Comparison of ENCODE assay signal across 12 cellular contexts in the genomic region with DNA sequence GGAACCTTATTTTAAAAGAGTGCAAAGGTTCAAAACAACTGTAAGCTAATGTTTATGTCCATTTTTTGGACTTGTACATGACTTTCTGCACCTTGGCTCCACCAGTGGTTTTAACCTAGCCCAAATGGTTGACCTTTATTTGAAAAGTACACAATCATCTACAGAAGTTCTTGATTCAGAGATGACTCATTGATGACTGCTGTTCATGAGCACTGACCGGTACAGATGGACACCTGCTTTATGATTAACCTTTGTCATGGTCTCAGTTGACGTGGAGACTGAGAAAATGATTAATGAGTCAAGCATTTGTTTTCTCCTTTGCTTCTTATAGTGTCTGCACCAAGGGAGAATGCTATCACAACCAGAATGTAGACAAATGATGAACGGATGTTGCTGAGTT. TPM values are rescaled to one million over a fixed set of nuclear protein-coding genes. Genes with fewer than 3 reads are reported as not detected.
DNase-seq lines count a peak whose midpoint lies in the region; ATAC-seq, FAIRE-seq and TF ChIP-seq lines count a peak whose summit lies in the region.
"Had no signal": no experiment of that assay in that cellular context is flagged by ENCODE, and none has a peak within 500 bp of the region (broad histone marks: within the 10 kb centered on the region; RNA-seq: fewer than 3 reads in every experiment).

No MANE protein-coding gene starts in this region.

- H3K4me1 ChIP-seq in GM12878 (ENCODE audit: control insufficient read depth, insufficient read depth, low read length) (no peaks in the 10 kb centered on the region), OCI-LY7 (ENCODE audit: insufficient read depth, low read length, poor library complexity, severe bottlenecking) (no peaks in the 10 kb centered on the region)
- H3K4me1 ChIP-seq: BLaER1 treated with 17β-estradiol and CSF1 and Interleukin-3, amounts not matched to agents 10 nM and 100 nM had no signal

- no peak overlapping the region for H3K4me3 ChIP-seq in GM12878
- no peak overlapping the region for H3K4me3 ChIP-seq in OCI-LY7 (ENCODE audit: low read depth, low read length, poor library complexity, severe bottlenecking)
- H3K4me3 ChIP-seq: BLaER1 treated with 17β-estradiol and CSF1 and Interleukin-3, amounts not matched to agents 10 nM and 100 nM had no signal

- H3K27ac ChIP-seq in GM12878 (ENCODE audit: control insufficient read depth, insufficient read depth) (no peak overlapping the region), OCI-LY7 (ENCODE audit: low read depth, low read length, poor library complexity, severe bottlenecking) (no peak overlapping the region)
- H3K27ac ChIP-seq: BLaER1 treated with 17β-estradiol and CSF1 and Interleukin-3, amounts not matched to agents 10 nM and 100 nM had no signal

- peak; percentile 94 for ATAC-seq in HG03175 (IDR thresholded peaks at IDR 0.05; ENCODE audit: unreplicated experiment)
- ATAC-seq in GM12878: peak; percentile 89
- ATAC-seq: natural killer cell had no signal

- SMC1A ChIA-PET in GM12878 (lab: Charles Lee; ENCODE audit: uncharacterized antibody, unreplicated experiment): no interaction called here

- in situ Hi-C loops in GM12878 (cut with MboI): no loop called here

- CTCF ChIA-PET in GM12878 (lab: Yijun Ruan, JAX): no interaction called here
- CTCF ChIA-PET in OCI-LY7 (lab: Charles Lee; ENCODE audit: unreplicated experiment): no interaction called here

- H3K36me3 ChIP-seq in GM12878 (ENCODE audit: control insufficient read depth in 2 of 2, insufficient read depth in 2 of 2, low read length in 1 of 2) (no peaks in the 10 kb centered on the region), OCI-LY7 (ENCODE audit: insufficient read depth, low read length) (no peaks in the 10 kb centered on the region)
- H3K36me3 ChIP-seq: BLaER1 treated with 17β-estradiol and CSF1 and Interleukin-3, amounts not matched to agents 10 nM and 100 nM had no signal

- no peak for TF ChIP-seq POLR2A in GM12878 (IDR thresholded peaks at IDR 0.05; ENCODE audit: low read depth, low read length)

- H2AFZ ChIP-seq in GM12878 (ENCODE audit: control insufficient read depth, low read depth, low read length) (no peak overlapping the region), OCI-LY7 (ENCODE audit: low read length) (no peak overlapping the region)

- no peak overlapping the region for H3K9ac ChIP-seq in GM12878 (ENCODE audit: control insufficient read depth, insufficient read depth, low read length)
- H3K9ac ChIP-seq: BLaER1 treated with 17β-estradiol and CSF1 and Interleukin-3, amounts not matched to agents 10 nM and 100 nM had no signal

- FAIRE-seq in GM12878 (lab: Jason Lieb, UNC): no peak

- BruUV-seq in GM12878 (replicated peaks; lab: Mats Ljungman, UMichigan) (no TSS peak), OCI-LY7 (replicated peaks; lab: Mats Ljungman, UMichigan) (no TSS peak)

- TF ChIP-seq CTCF in GM20000 (IDR thresholded peaks at IDR 0.05; ENCODE audit: extremely low read depth, missing control alignments): no peak
- TF ChIP-seq CTCF in GM12878 (IDR thresholded peaks at IDR 0.05 in 2 of 3, conservative IDR thresholded peaks at IDR 0.05 in 1 of 3; ENCODE audit: control insufficient read depth in 2 of 3, extremely low read depth in 1 of 3, insufficient read depth in 1 of 3, low read depth in 3 of 3, low read length in 3 of 3): no peak
- TF ChIP-seq CTCF in OCI-LY7 (conservative IDR thresholded peaks at IDR 0.05; ENCODE audit: low read length): no peak

- intact Hi-C loops in GM12878 (cut with micrococcal nuclease; ENCODE audit: unreplicated experiment): no loop called here
- intact Hi-C loops in OCI-LY7 (cut with micrococcal nuclease; ENCODE audit: unreplicated experiment): no loop called here

- H3K9me2 ChIP-seq in OCI-LY7 (ENCODE audit: insufficient read depth, low read length): no peaks in the 10 kb centered on the region

- no peak overlapping the region for H3K4me2 ChIP-seq in GM12878 (ENCODE audit: control insufficient read depth, insufficient read depth)
- H3K4me2 ChIP-seq in OCI-LY7 (ENCODE audit: low read length): no peak overlapping the region
- H3K4me2 ChIP-seq: BLaER1 treated with 17β-estradiol and CSF1 and Interleukin-3, amounts not matched to agents 10 nM and 100 nM had no signal

- 30% methylated on average over 3 of the region's 3 CpGs for WGBS in GM12878 (ENCODE audit: insufficient coverage, insufficient replicate concordance, low lambda C conversion rate, missing lambda C conversion rate)

- POLR2A ChIA-PET in GM12878 (lab: Charles Lee) (no interaction called here), OCI-LY7 (lab: Charles Lee) (interaction anchor here (0.6 kb wide), 1 partner anchor 17 kb away, joined by 4 read pairs; no protein-coding TSS in a partner anchor)

- RAD21 ChIA-PET in GM12878 (lab: Charles Lee; ENCODE audit: unreplicated experiment): no interaction called here

- H3K9me3 ChIP-seq in GM12878 (replicated peaks; ENCODE audit: control insufficient read depth, insufficient read depth, low read length): no peaks in the 10 kb centered on the region
- H3K9me3 ChIP-seq in OCI-LY7 (ENCODE audit: low read length): no peaks in the 10 kb centered on the region
- H3K9me3 ChIP-seq: BLaER1 treated with 17β-estradiol and CSF1 and Interleukin-3, amounts not matched to agents 10 nM and 100 nM had no signal

- TF ChIP-seq RAD21 in GM12878 (IDR thresholded peaks at IDR 0.05; ENCODE audit: insufficient read depth, low read depth, low read length): no peak

- no peak for TF ChIP-seq EP300 in GM12878 (IDR thresholded peaks at IDR 0.05; ENCODE audit: borderline replicate concordance in 1 of 2, control insufficient read depth in 1 of 2, low read depth in 2 of 2, low read length in 2 of 2)

- H4K20me1 ChIP-seq in GM12878 (ENCODE audit: control insufficient read depth, insufficient read depth): no peaks in the 10 kb centered on the region
- H4K20me1 ChIP-seq in OCI-LY7 (ENCODE audit: insufficient read depth, low read length): no peaks in the 10 kb centered on the region
- H4K20me1 ChIP-seq: BLaER1 treated with 17β-estradiol and CSF1 and Interleukin-3, amounts not matched to agents 10 nM and 100 nM had no signal

- H3K27me3 ChIP-seq in GM12878 (replicated peaks in 1 of 2; ENCODE audit: control insufficient read depth in 2 of 2, insufficient read depth in 2 of 2, low read length in 1 of 2): no peaks in the 10 kb centered on the region
- H3K27me3 ChIP-seq: BLaER1 treated with 17β-estradiol and CSF1 and Interleukin-3, amounts not matched to agents 10 nM and 100 nM had no signal

- DNase-seq in DMS53 treated with DMSO at 0.1 percent for 48 hours (lab: John Stamatoyannopoulos, UW; ENCODE audit: unreplicated experiment) (peak; percentile 98), GM20000 (ENCODE audit: low spot score) (peak; percentile 9), GM12878 (ENCODE audit: low read depth, low spot score) (peak; percentile 17), OCI-LY7 (ENCODE audit: low spot score) (no peak), DMS 273 (lab: John Stamatoyannopoulos, UW; ENCODE audit: unreplicated experiment) (no peak), medulla oblongata (ENCODE audit: extremely low spot score) (no peak), AML-193 (lab: John Stamatoyannopoulos, UW) (no peak)
- DNase-seq: activated naive CD4-positive, alpha-beta T cell treated with anti-CD3 and anti-CD28 coated beads for 36 hours; natural killer cell; NCI-H1694 had no signal

- H3K79me2 ChIP-seq in GM12878 (ENCODE audit: control insufficient read depth, insufficient read depth, low read length) (no peaks in the 10 kb centered on the region), OCI-LY7 (ENCODE audit: insufficient read depth, low read depth, low read length) (no peaks in the 10 kb centered on the region)

TF ChIP-seq in GM12878, 131 proteins besides CTCF, POLR2A, EP300 and RAD21 (continues in another document):
- no peak for TF ChIP-seq PAX8 (IDR thresholded peaks at IDR 0.05)
- TF ChIP-seq, protein P1, sequence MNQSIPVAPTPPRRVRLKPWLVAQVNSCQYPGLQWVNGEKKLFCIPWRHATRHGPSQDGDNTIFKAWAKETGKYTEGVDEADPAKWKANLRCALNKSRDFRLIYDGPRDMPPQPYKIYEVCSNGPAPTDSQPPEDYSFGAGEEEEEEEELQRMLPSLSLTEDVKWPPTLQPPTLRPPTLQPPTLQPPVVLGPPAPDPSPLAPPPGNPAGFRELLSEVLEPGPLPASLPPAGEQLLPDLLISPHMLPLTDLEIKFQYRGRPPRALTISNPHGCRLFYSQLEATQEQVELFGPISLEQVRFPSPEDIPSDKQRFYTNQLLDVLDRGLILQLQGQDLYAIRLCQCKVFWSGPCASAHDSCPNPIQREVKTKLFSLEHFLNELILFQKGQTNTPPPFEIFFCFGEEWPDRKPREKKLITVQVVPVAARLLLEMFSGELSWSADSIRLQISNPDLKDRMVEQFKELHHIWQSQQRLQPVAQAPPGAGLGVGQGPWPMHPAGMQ (IDR thresholded peaks at IDR 0.05; ENCODE audit: borderline replicate concordance): no peak
- no peak for TF ChIP-seq BRCA1 (IDR thresholded peaks at IDR 0.05; ENCODE audit: low read depth, low read length)
- TF ChIP-seq BACH1 (IDR thresholded peaks at IDR 0.05; ENCODE audit: borderline replicate concordance): no peak

RNA-seq across cellular contexts. Expression of a gene that starts 55.7 kb away (rescaled TPM):
- total RNA-seq in GM12878 (2013; cell fraction: nucleolus; rRNA removed): 53.1 and 57.4 TPM in 2 replicates
- 21.7 and 24.9 TPM in 2 replicates for total RNA-seq in GM12878 (2014; rRNA removed)
- 26.4 and 26.9 TPM in 2 replicates for total RNA-seq in GM12878 (2014; rRNA removed; fragmentation: Illumina TruSeq; extraction: Trizol)
- total RNA-seq in GM12878 (2021): 19.9 and 20.3 TPM in 2 replicates
- polyA plus RNA-seq in GM12878 (2011; ENCODE audit: low read depth): 6.4 TPM
- 31.2 and 41.2 TPM in 2 replicates for polyA plus RNA-seq in GM12878 (2011; rRNA removed)
- 15.3 and 17.4 TPM in 2 replicates for polyA plus RNA-seq in GM12878 (2011; cell fraction: cytosol; rRNA removed)
- 12.4 and 13.9 TPM in 2 replicates for polyA plus RNA-seq in GM12878 (2011; cell fraction: nucleus; rRNA removed)
- polyA plus RNA-seq in GM12878 (2012): 6.3 and 9.9 TPM in 2 replicates
- 25.3 and 31.5 TPM in 2 replicates for polyA plus RNA-seq in GM12878 (2014; fragmentation: Illumina TruSeq; extraction: Trizol)
- 10 to 100 TPM; 18.4 to 29.4 TPM for polyA plus RNA-seq in GM12878 (2014; fragmentation: Nextera tagmentation; extraction: Ambion mirVana)
- 10.6 and 16.0 TPM in 2 replicates for polyA plus RNA-seq in GM12878 (2014; rRNA removed)
- 10 to 100 TPM; 22.7 to 23.5 TPM for polyA plus RNA-seq in GM12878 (2016; fragmentation: Nextera tagmentation; extraction: Ambion mirVana)
- polyA minus RNA-seq in GM12878 (2011; rRNA and poly(A)+ RNA removed): 34.5 and 39.7 TPM in 2 replicates
- 9.4 and 13.7 TPM in 2 replicates for polyA minus RNA-seq in GM12878 (2011; cell fraction: cytosol; rRNA and poly(A)+ RNA removed)
- polyA minus RNA-seq in GM12878 (2011; cell fraction: nucleus; rRNA and poly(A)+ RNA removed): 17.5 and 19.4 TPM in 2 replicates
- 17.7 and 22.8 TPM in 2 replicates for total RNA-seq in OCI-LY7 (2014; rRNA removed; shearing (Covaris generic))
- 27.4 and 29.7 TPM in 2 replicates for total RNA-seq in OCI-LY7 (2022)

Comparison
In these comparisons a context has a peak if more than half of its experiments do, and no peak if none do; other contexts are left out.
1. DNase-seq: peak in DMS53 treated with DMSO at 0.1 percent for 48 hours (single experiment), GM20000 (single experiment) and GM12878 (single experiment); none in OCI-LY7 (single experiment), DMS 273 (single experiment), medulla oblongata (single experiment) and AML-193 (0 of 2).